ENCODE assay signal across 11 cellular contexts in the genomic region with DNA sequence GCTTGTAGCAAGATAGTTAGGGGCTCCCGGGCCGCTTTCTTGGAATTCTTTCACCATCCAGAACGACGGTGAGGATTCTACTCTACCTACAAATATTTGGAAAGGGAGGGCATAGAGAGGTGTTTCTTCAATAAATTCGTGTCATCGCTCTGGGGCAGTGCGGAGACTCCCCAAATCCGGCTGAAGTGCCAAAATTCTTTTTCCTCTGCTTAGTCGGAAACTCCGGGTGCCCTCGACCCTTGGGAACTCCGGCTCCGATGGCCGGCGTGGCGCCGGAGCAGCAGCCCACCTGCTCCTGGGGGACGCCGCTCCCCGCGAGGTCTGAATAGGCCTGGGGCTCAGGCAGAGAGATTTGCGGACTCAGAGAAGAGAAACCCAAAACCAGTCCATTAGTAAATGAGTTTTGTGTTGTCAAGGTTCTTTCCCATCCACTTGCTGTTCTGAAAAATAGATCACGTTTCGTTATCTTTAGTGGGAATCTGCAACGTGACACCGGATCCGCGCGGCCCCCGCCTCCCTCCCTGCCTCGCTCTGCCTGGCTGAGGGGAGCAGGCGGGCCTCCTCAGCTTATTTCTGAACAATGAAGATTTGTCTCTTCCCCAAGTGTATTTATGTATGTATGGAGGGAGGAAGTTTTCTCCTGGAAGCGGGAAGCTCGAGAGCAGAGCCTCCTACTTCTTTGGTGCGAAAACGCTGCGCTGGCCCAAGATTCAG. TPM values are rescaled to one million over a fixed set of nuclear protein-coding genes. Genes with fewer than 3 reads are reported as not detected.
DNase-seq lines count a peak whose midpoint lies in the region; ATAC-seq and TF ChIP-seq lines count a peak whose summit lies in the region.
"Had no signal": no experiment of that assay in that cellular context is flagged by ENCODE, and none has a peak within 500 bp of the region (broad histone marks: within the 10 kb centered on the region; RNA-seq: fewer than 3 reads in every experiment).

No MANE protein-coding gene starts in this region.

- POLR2A ChIA-PET in activated naive CD8-positive, alpha-beta T cell treated with anti-CD3 and anti-CD28 coated beads, Interleukin-2, amount 10 ng/mL, durations not matched to agents 7 days and 5 days (lab: Charles Lee) = no interaction called here

- no peak for ATAC-seq in activated naive CD8-positive, alpha-beta T cell treated with anti-CD3 and anti-CD28 coated beads, Interleukin-2, amount 10 ng/mL, durations not matched to agents 7 days and 5 days (ENCODE audit: low read depth)
- ATAC-seq in activated naive CD8-positive, alpha-beta T cell treated with anti-CD3 and anti-CD28 coated beads, Interleukin-2, amount 50 U/mL, for 24 hours = no peak
- no peak for ATAC-seq in stimulated activated naive CD8-positive, alpha-beta T cell treated with anti-CD3 and anti-CD28 coated beads, Interleukin-15, amount 100 ng/mL, for 72 hours
- ATAC-seq in HG03196 (IDR thresholded peaks at IDR 0.05; ENCODE audit: unreplicated experiment) = no peak
- ATAC-seq: pancreas had no signal

- H3K27ac Mint-ChIP-seq in activated naive CD8-positive, alpha-beta T cell treated with anti-CD3 and anti-CD28 coated beads, Interleukin-2, amount 10 ng/mL, durations not matched to agents 7 days and 5 days = no peak overlapping the region
- no peak overlapping the region for H3K27ac Mint-ChIP-seq in activated naive CD8-positive, alpha-beta T cell treated with anti-CD3 and anti-CD28 coated beads, Interleukin-2, amount 50 U/mL, for 24 hours
- H3K27ac Mint-ChIP-seq in glutamatergic neuron (ENCODE audit: unreplicated experiment) = peak overlapping the region; percentile 84
- no peak overlapping the region for H3K27ac Mint-ChIP-seq in stimulated activated naive CD8-positive, alpha-beta T cell treated with anti-CD3 and anti-CD28 coated beads, Interleukin-15, amount 100 ng/mL, for 72 hours

- peak overlapping the region; percentile 10 for H3K4me3 Mint-ChIP-seq in activated naive CD8-positive, alpha-beta T cell treated with anti-CD3 and anti-CD28 coated beads, Interleukin-2, amount 10 ng/mL, durations not matched to agents 7 days and 5 days
- no peak overlapping the region for H3K4me3 Mint-ChIP-seq in activated naive CD8-positive, alpha-beta T cell treated with anti-CD3 and anti-CD28 coated beads, Interleukin-2, amount 50 U/mL, for 24 hours
- H3K4me3 Mint-ChIP-seq in glutamatergic neuron (ENCODE audit: unreplicated experiment) = peak overlapping the region; percentile 95
- peak overlapping the region; percentile 28 to 32 for H3K4me3 Mint-ChIP-seq in stimulated activated naive CD8-positive, alpha-beta T cell treated with anti-CD3 and anti-CD28 coated beads, Interleukin-15, amount 100 ng/mL, for 72 hours
- H3K4me3 Mint-ChIP-seq: dendritic cell treated with granulocyte-macrophage colony-stimulating factor and Interleukin-4, amounts not matched to agents 40 ng/mL and 50 ng/mL, for 4 days had no signal

- no peak for TF ChIP-seq CTCF in glutamatergic neuron (IDR thresholded peaks at IDR 0.05; ENCODE audit: partially characterized antibody, unreplicated experiment)

- peaks cover 3% of the 10 kb centered on the region for H3K36me3 Mint-ChIP-seq in activated naive CD8-positive, alpha-beta T cell treated with anti-CD3 and anti-CD28 coated beads, Interleukin-2, amount 10 ng/mL, durations not matched to agents 7 days and 5 days
- H3K36me3 Mint-ChIP-seq in activated naive CD8-positive, alpha-beta T cell treated with anti-CD3 and anti-CD28 coated beads, Interleukin-2, amount 50 U/mL, for 24 hours (ENCODE audit: low read depth) = no peaks in the 10 kb centered on the region
- no peaks in the 10 kb centered on the region for H3K36me3 Mint-ChIP-seq in glutamatergic neuron (ENCODE audit: unreplicated experiment)
- H3K36me3 Mint-ChIP-seq: CD4-positive, CD25-positive, alpha-beta regulatory T cell had no signal

- peaks cover 1% of the 10 kb centered on the region for H3K9me3 Mint-ChIP-seq in activated naive CD8-positive, alpha-beta T cell treated with anti-CD3 and anti-CD28 coated beads, Interleukin-2, amount 10 ng/mL, durations not matched to agents 7 days and 5 days
- H3K9me3 Mint-ChIP-seq in activated naive CD8-positive, alpha-beta T cell treated with anti-CD3 and anti-CD28 coated beads, Interleukin-2, amount 50 U/mL, for 24 hours = no peaks in the 10 kb centered on the region
- H3K9me3 Mint-ChIP-seq in glutamatergic neuron (ENCODE audit: unreplicated experiment) = peaks cover 47% of the 10 kb centered on the region
- no peaks in the 10 kb centered on the region for H3K9me3 Mint-ChIP-seq in stimulated activated naive CD8-positive, alpha-beta T cell treated with anti-CD3 and anti-CD28 coated beads, Interleukin-15, amount 100 ng/mL, for 72 hours
- H3K9me3 Mint-ChIP-seq: dendritic cell treated with granulocyte-macrophage colony-stimulating factor and Interleukin-4, amounts not matched to agents 40 ng/mL and 50 ng/mL, for 4 days had no signal

- H3K27me3 Mint-ChIP-seq in activated naive CD8-positive, alpha-beta T cell treated with anti-CD3 and anti-CD28 coated beads, Interleukin-2, amount 10 ng/mL, durations not matched to agents 7 days and 5 days = peaks cover 94% of the 10 kb centered on the region
- H3K27me3 Mint-ChIP-seq in activated naive CD8-positive, alpha-beta T cell treated with anti-CD3 and anti-CD28 coated beads, Interleukin-2, amount 50 U/mL, for 24 hours = peaks cover 86% of the 10 kb centered on the region
- peaks cover 47% of the 10 kb centered on the region for H3K27me3 Mint-ChIP-seq in glutamatergic neuron (ENCODE audit: unreplicated experiment)
- peaks cover 100% of the 10 kb centered on the region for H3K27me3 Mint-ChIP-seq in stimulated activated naive CD8-positive, alpha-beta T cell treated with anti-CD3 and anti-CD28 coated beads, Interleukin-15, amount 100 ng/mL, for 72 hours

- DNase-seq in activated naive CD8-positive, alpha-beta T cell treated with anti-CD3 and anti-CD28 coated beads, Interleukin-2, amount 10 ng/mL, durations not matched to agents 7 days and 5 days = no peak
- no peak for DNase-seq in activated naive CD8-positive, alpha-beta T cell treated with anti-CD3 and anti-CD28 coated beads, Interleukin-2, amount 50 U/mL, for 24 hours
- peak; percentile 77 for DNase-seq in NCI-H69 (lab: John Stamatoyannopoulos, UW)
- peak; percentile 55 for DNase-seq in glutamatergic neuron
- no peak for DNase-seq in stimulated activated naive CD8-positive, alpha-beta T cell treated with anti-CD3 and anti-CD28 coated beads, Interleukin-15, amount 100 ng/mL, for 72 hours
- no peak for DNase-seq in stimulated activated CD4-positive, alpha-beta T cell treated with anti-CD3 and anti-CD28 coated beads, Interleukin-4, amount 100 ng/mL, for 4 hours
- DNase-seq in kidney tubule cell (ENCODE audit: low spot score) = no peak
- DNase-seq: CD4-positive, CD25-positive, alpha-beta regulatory T cell had no signal

- peaks cover 41% of the 10 kb centered on the region for H3K4me1 Mint-ChIP-seq in activated naive CD8-positive, alpha-beta T cell treated with anti-CD3 and anti-CD28 coated beads, Interleukin-2, amount 10 ng/mL, durations not matched to agents 7 days and 5 days
- peaks cover 54% of the 10 kb centered on the region for H3K4me1 Mint-ChIP-seq in activated naive CD8-positive, alpha-beta T cell treated with anti-CD3 and anti-CD28 coated beads, Interleukin-2, amount 50 U/mL, for 24 hours
- peaks cover 49% of the 10 kb centered on the region for H3K4me1 Mint-ChIP-seq in glutamatergic neuron (ENCODE audit: low read depth, unreplicated experiment)
- H3K4me1 Mint-ChIP-seq in stimulated activated naive CD8-positive, alpha-beta T cell treated with anti-CD3 and anti-CD28 coated beads, Interleukin-15, amount 100 ng/mL, for 72 hours = peaks cover 83% of the 10 kb centered on the region

RNA-seq across cellular contexts. Expression of gene SIX1, which starts 3.6 kb away (rescaled TPM):
- total RNA-seq in activated naive CD8-positive, alpha-beta T cell treated with anti-CD3 and anti-CD28 coated beads, Interleukin-2, amount 10 ng/mL, durations not matched to agents 7 days and 5 days = not detected
- 79.6 TPM for total RNA-seq in glutamatergic neuron (ENCODE audit: unreplicated experiment)
- total RNA-seq: CD4-positive, CD25-positive, alpha-beta regulatory T cell had no signal

Comparison
In these comparisons a context has a peak if more than half of its experiments do, and no peak if none do; other contexts are left out.
1. DNase-seq: peak in NCI-H69 (single experiment) and glutamatergic neuron (single experiment); none in activated naive CD8-positive, alpha-beta T cell treated with anti-CD3 and anti-CD28 coated beads, Interleukin-2, amount 10 ng/mL, durations not matched to agents 7 days and 5 days (single experiment), activated naive CD8-positive, alpha-beta T cell treated with anti-CD3 and anti-CD28 coated beads, Interleukin-2, amount 50 U/mL, for 24 hours (single experiment), stimulated activated naive CD8-positive, alpha-beta T cell treated with anti-CD3 and anti-CD28 coated beads, Interleukin-15, amount 100 ng/mL, for 72 hours (0 of 2), stimulated activated CD4-positive, alpha-beta T cell treated with anti-CD3 and anti-CD28 coated beads, Interleukin-4, amount 100 ng/mL, for 4 hours (0 of 2) and kidney tubule cell (single experiment).
2. RNA of gene SIX1, which starts 3.6 kb away (total RNA-seq): 79.6 TPM in glutamatergic neuron (single experiment); not detected in activated naive CD8-positive, alpha-beta T cell treated with anti-CD3 and anti-CD28 coated beads, Interleukin-2, amount 10 ng/mL, durations not matched to agents 7 days and 5 days; every median in the first group is over 10 times any median in the second.